ENCODE assay signal across 10 cellular contexts in the genomic region with DNA sequence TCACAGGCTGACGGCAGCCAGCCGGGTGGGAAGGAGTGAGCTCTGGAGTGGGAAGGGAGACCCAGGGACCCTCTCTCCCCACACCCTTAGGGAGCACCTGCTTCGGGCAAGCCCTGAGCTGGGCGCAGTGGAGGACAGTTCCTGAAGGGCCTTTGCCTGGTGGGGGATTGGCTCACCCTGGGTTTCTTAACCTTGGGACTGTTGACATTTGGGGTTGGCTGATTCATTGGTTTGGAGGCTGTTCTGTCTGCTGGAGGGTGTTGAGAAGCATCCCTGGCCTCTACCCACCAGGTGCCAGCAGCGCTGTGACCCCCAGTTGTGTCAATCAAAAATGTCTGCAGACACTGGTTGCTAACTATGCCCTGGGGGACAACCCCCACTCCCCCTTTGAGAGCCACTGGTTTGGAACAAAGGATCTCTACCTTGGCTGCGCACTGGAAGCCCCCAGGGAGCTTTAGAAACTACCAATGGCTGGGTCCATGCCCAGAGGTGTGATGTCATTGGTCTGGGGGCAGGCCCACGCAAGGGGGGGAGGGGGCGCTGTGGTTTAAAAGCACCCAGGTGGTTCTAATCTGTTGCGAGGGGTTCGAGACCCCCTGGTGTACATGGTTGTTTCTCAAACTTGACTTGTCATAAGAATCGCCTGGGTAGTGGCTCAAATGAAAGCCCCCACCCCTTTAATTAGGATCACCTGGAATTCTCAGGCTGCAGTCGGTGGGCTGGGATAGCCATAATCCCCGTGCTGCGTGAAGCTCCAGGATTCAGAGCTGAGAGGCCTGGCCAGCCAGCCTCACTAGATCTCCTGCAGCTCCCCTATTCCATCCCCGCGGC.
A peak's percentile ranks its signal among the peaks of the same experiment; 100 is the strongest.
DNase-seq lines count a peak whose midpoint lies in the region; ATAC-seq and TF ChIP-seq lines count a peak whose summit lies in the region.
"Had no signal": no experiment of that assay in that cellular context is flagged by ENCODE, and none has a peak within 500 bp of the region (broad histone marks: within the 10 kb centered on the region; RNA-seq: fewer than 3 reads in every experiment).

No MANE protein-coding gene starts in this region.

- peak; percentile 21 to 30 for ATAC-seq in left cardiac atrium
- ATAC-seq in Right ventricle myocardium inferior = no peak
- ATAC-seq in HG02981 (IDR thresholded peaks at IDR 0.05; ENCODE audit: unreplicated experiment) = no peak
- no peak for ATAC-seq in GM21447 (IDR thresholded peaks at IDR 0.05; ENCODE audit: unreplicated experiment)

- H3K9ac ChIP-seq in SK-N-MC (ENCODE audit: insufficient read length) = no peak overlapping the region

- H3K27me3 ChIP-seq in vagina = no peaks in the 10 kb centered on the region

- peak; percentile 55 for DNase-seq in left cardiac atrium
- no peak for DNase-seq in Right ventricle myocardium inferior (ENCODE audit: missing footprints)
- DNase-seq in SK-N-MC (ENCODE audit: low read depth, low spot score) = no peak
- peak; percentile 77 for DNase-seq in left kidney (ENCODE audit: low read depth, low spot score)
- DNase-seq in vagina (ENCODE audit: extremely low spot score in 2 of 2) = no peak
- no peak for DNase-seq in NAMALWA (ENCODE audit: low spot score)
- DNase-seq: NCI-H774 had no signal

- peak overlapping the region; percentile 65; the same call in 1 of the 2 replicates for H3K4me3 ChIP-seq in SK-N-MC
- H3K4me3 ChIP-seq in vagina = peak overlapping the region; percentile 33 to 60

- no peak overlapping the region for H3K27ac ChIP-seq in SK-N-MC
- H3K27ac ChIP-seq in vagina = peak overlapping the region; percentile 73
- H3K27ac ChIP-seq: epithelial cell of prostate had no signal

- intact Hi-C loops in left cardiac atrium (cut with DNase I) = no loop called here
- intact Hi-C loops in Right ventricle myocardium inferior (cut with DNase I) = loop anchor here (5.0 kb wide), 1 partner anchor 151 kb away; a partner anchor contains a TSS
- intact Hi-C loops in vagina (cut with DNase I) = no loop called here

- no peak for TF ChIP-seq POLR2A in vagina (IDR thresholded peaks at IDR 0.05)

- H3K36me3 ChIP-seq in SK-N-MC (ENCODE audit: insufficient read depth, low read length) (no peaks in the 10 kb centered on the region), vagina (no peaks in the 10 kb centered on the region)

- H3K9me3 ChIP-seq in SK-N-MC (ENCODE audit: low read depth, low read length) (no peaks in the 10 kb centered on the region), vagina (no peaks in the 10 kb centered on the region)

- peaks cover 74% of the 10 kb centered on the region for H3K4me1 ChIP-seq in vagina

- no peak for TF ChIP-seq CTCF in vagina (IDR thresholded peaks at IDR 0.05)

Comparison
In these comparisons a context has a peak if more than half of its experiments do, and no peak if none do; other contexts are left out.
1. ATAC-seq: peak in left cardiac atrium (2 of 2); none in Right ventricle myocardium inferior (single experiment), HG02981 (single experiment) and GM21447 (single experiment).
2. DNase-seq: peak in left cardiac atrium (single experiment) and left kidney (single experiment); none in Right ventricle myocardium inferior (single experiment), SK-N-MC (single experiment), vagina (0 of 2) and NAMALWA (single experiment).